Comparison of ENCODE assay signal across 23 cellular contexts in genomic region chr2:134621939-134622705, GRCh38.
A peak's percentile ranks its signal among the peaks of the same experiment; 100 is the strongest.
DNase-seq lines count a peak whose midpoint lies in the region; ATAC-seq, FAIRE-seq and TF ChIP-seq lines count a peak whose summit lies in the region.
"Had no signal": no experiment of that assay in that cellular context is flagged by ENCODE, and none has a peak within 500 bp of the region (broad histone marks: within the 10 kb centered on the region; RNA-seq: fewer than 3 reads in every experiment).

No MANE protein-coding gene starts in this region.

- H3K4me3 Mint-ChIP-seq in IgD-negative memory B cell = peak overlapping the region; percentile 55 to 90 (median 70)
- no peak overlapping the region for H3K4me3 Mint-ChIP-seq in stimulated activated naive B cell treated with anti-CD40 and anti-IgM and Interleukin-4, amounts not matched to agents 10 μg/mL and 1 μg/mL and 100 μg/mL, for 72 hours
- H3K4me3 Mint-ChIP-seq: activated naive CD8-positive, alpha-beta T cell; activated T-cell treated with anti-CD3 and anti-CD28 coated beads, Interleukin-2, amount 50 U/mL, for 72 hours had no signal

- no peaks in the 10 kb centered on the region for H3K27me3 ChIP-seq in A673 (replicated peaks; ENCODE audit: insufficient read depth, low read depth, low read length, poor library complexity)
- H3K27me3 ChIP-seq: brain microvascular endothelial cell, heart left ventricle, neutrophil, vagina had no signal

- no peaks in the 10 kb centered on the region for H3K36me3 ChIP-seq in A673 (ENCODE audit: insufficient read depth, low read length, poor library complexity, severe bottlenecking)
- H3K36me3 ChIP-seq: brain microvascular endothelial cell, heart left ventricle, neutrophil, vagina had no signal

- peaks cover 13 to 17% (median 15%) of the 10 kb centered on the region in 3 donors for H3K4me1 Mint-ChIP-seq in IgD-negative memory B cell
- H3K4me1 Mint-ChIP-seq in stimulated activated naive B cell treated with anti-CD40 and anti-IgM and Interleukin-4, amounts not matched to agents 10 μg/mL and 1 μg/mL and 100 μg/mL, for 72 hours = peaks cover 6 to 18% of the 10 kb centered on the region in 2 donors

- peak; percentile 29 for DNase-seq in A673 (ENCODE audit: low spot score)
- DNase-seq in SK-N-DZ (ENCODE audit: low spot score) = peak; percentile 52
- peak; percentile 1 for DNase-seq in fibroblast of the aortic adventitia (ENCODE audit: low read depth)
- DNase-seq in stimulated activated naive CD4-positive, alpha-beta T cell (lab: John Stamatoyannopoulos, UW) = no peak
- DNase-seq in NCI-H1092 treated with DMSO at 0.1 percent for 48 hours (lab: John Stamatoyannopoulos, UW) = no peak
- DNase-seq in stimulated activated naive B cell treated with anti-CD40 and anti-IgM and Interleukin-4, amounts not matched to agents 10 μg/mL and 1 μg/mL and 100 μg/mL, for 72 hours = no peak
- DNase-seq in GM19239 (ENCODE audit: insufficient read length, low spot score) = no peak
- DNase-seq: activated CD4-positive, CD25-positive, alpha-beta regulatory T cell; activated T-cell treated with anti-CD3 and anti-CD28 coated beads, Interleukin-2, amount 50 U/mL, for 72 hours; brain microvascular endothelial cell; cortex of kidney; DMS 273 treated with DMSO at 0.1 percent for 48 hours; GF-D8; GOT3; heart left ventricle; NCI-H187; NCI-H748 treated with DMSO at 0.1 percent for 48 hours; stimulated activated CD4-positive, alpha-beta T cell treated with anti-CD3 and anti-CD28 coated beads, Interleukin-4, amount 100 ng/mL, for 4 hours had no signal

- POLR2A ChIA-PET in A673 (lab: Charles Lee; ENCODE audit: low non-redundant PET) = no interaction called here

- CTCF ChIA-PET in A673 (lab: Charles Lee) = no interaction called here

- H3K4me3 ChIP-seq in A673 (ENCODE audit: low read depth, low read length, poor library complexity, severe bottlenecking) (no peak overlapping the region), fibroblast of the aortic adventitia (ENCODE audit: low read depth, low read length) (no peak overlapping the region)
- H3K4me3 ChIP-seq: A549, heart left ventricle, vagina had no signal

- H3K9me3 Mint-ChIP-seq in IgD-negative memory B cell = peaks cover 8 to 11% (median 9%) of the 10 kb centered on the region in 3 donors
- peaks cover 8 to 10% of the 10 kb centered on the region in 2 donors for H3K9me3 Mint-ChIP-seq in stimulated activated naive B cell treated with anti-CD40 and anti-IgM and Interleukin-4, amounts not matched to agents 10 μg/mL and 1 μg/mL and 100 μg/mL, for 72 hours

- intact Hi-C loops in A673 (cut with micrococcal nuclease; ENCODE audit: unreplicated experiment) = no loop called here

- no peak overlapping the region for H3K27ac ChIP-seq in A673 (ENCODE audit: low read depth, low read length, poor library complexity, severe bottlenecking)
- H3K27ac ChIP-seq: A549, brain microvascular endothelial cell, heart left ventricle, neutrophil, vagina had no signal

- H3K4me1 ChIP-seq in A673 (ENCODE audit: insufficient read depth, low read length, poor library complexity, severe bottlenecking) = no peaks in the 10 kb centered on the region
- H3K4me1 ChIP-seq: A549, heart left ventricle, vagina had no signal

- H3K36me3 Mint-ChIP-seq in IgD-negative memory B cell = peaks cover 2% of the 10 kb centered on the region
- H3K36me3 Mint-ChIP-seq in stimulated activated naive B cell treated with anti-CD40 and anti-IgM and Interleukin-4, amounts not matched to agents 10 μg/mL and 1 μg/mL and 100 μg/mL, for 72 hours = peaks cover 1 to 3% of the 10 kb centered on the region in 2 donors

- no peak overlapping the region for H3K27ac Mint-ChIP-seq in IgD-negative memory B cell
- H3K27ac Mint-ChIP-seq in stimulated activated naive B cell treated with anti-CD40 and anti-IgM and Interleukin-4, amounts not matched to agents 10 μg/mL and 1 μg/mL and 100 μg/mL, for 72 hours = no peak overlapping the region
- H3K27ac Mint-ChIP-seq: activated naive CD8-positive, alpha-beta T cell; activated T-cell treated with anti-CD3 and anti-CD28 coated beads, Interleukin-2, amount 50 U/mL, for 72 hours had no signal

- no peaks in the 10 kb centered on the region for H3K9me3 ChIP-seq in A673 (ENCODE audit: low read depth, low read length, poor library complexity, severe bottlenecking)
- H3K9me3 ChIP-seq: neutrophil, vagina had no signal

- ATAC-seq in stimulated activated naive B cell treated with anti-CD40 and anti-IgM and Interleukin-4, amounts not matched to agents 10 μg/mL and 1 μg/mL and 100 μg/mL, for 72 hours (replicated peaks) = no peak
- ATAC-seq: A549; activated T-cell treated with anti-CD3 and anti-CD28 coated beads, Interleukin-2, amount 50 U/mL, for 72 hours; heart left ventricle had no signal

- TF ChIP-seq CTCF in A673 (conservative IDR thresholded peaks at IDR 0.05; ENCODE audit: low read depth, low read length) (no peak), fibroblast of the aortic adventitia (IDR thresholded peaks at IDR 0.05; ENCODE audit: insufficient read depth, low read length) (no peak)

- no TSS peak for BruUV-seq in A673 (replicated peaks; lab: Mats Ljungman, UMichigan)

- peaks cover 2% of the 10 kb centered on the region for H3K27me3 Mint-ChIP-seq in IgD-negative memory B cell
- H3K27me3 Mint-ChIP-seq in stimulated activated naive B cell treated with anti-CD40 and anti-IgM and Interleukin-4, amounts not matched to agents 10 μg/mL and 1 μg/mL and 100 μg/mL, for 72 hours = peaks cover 0 to 6% of the 10 kb centered on the region in 2 donors
- H3K27me3 Mint-ChIP-seq: activated naive CD8-positive, alpha-beta T cell had no signal

- FAIRE-seq in GM19239 (lab: Jason Lieb, UNC) = no peak
- FAIRE-seq: A549 had no signal

Comparison
In these comparisons a context has a peak if more than half of its experiments do, and no peak if none do; other contexts are left out.
1. DNase-seq: peak in A673 (single experiment), SK-N-DZ (single experiment) and fibroblast of the aortic adventitia (single experiment); none in stimulated activated naive CD4-positive, alpha-beta T cell (0 of 6), NCI-H1092 treated with DMSO at 0.1 percent for 48 hours (single experiment), stimulated activated naive B cell treated with anti-CD40 and anti-IgM and Interleukin-4, amounts not matched to agents 10 μg/mL and 1 μg/mL and 100 μg/mL, for 72 hours (single experiment) and GM19239 (single experiment).
2. H3K4me3 Mint-ChIP-seq: peak in IgD-negative memory B cell (4 of 4); none in stimulated activated naive B cell treated with anti-CD40 and anti-IgM and Interleukin-4, amounts not matched to agents 10 μg/mL and 1 μg/mL and 100 μg/mL, for 72 hours (0 of 2).